In the genomic region with DNA sequence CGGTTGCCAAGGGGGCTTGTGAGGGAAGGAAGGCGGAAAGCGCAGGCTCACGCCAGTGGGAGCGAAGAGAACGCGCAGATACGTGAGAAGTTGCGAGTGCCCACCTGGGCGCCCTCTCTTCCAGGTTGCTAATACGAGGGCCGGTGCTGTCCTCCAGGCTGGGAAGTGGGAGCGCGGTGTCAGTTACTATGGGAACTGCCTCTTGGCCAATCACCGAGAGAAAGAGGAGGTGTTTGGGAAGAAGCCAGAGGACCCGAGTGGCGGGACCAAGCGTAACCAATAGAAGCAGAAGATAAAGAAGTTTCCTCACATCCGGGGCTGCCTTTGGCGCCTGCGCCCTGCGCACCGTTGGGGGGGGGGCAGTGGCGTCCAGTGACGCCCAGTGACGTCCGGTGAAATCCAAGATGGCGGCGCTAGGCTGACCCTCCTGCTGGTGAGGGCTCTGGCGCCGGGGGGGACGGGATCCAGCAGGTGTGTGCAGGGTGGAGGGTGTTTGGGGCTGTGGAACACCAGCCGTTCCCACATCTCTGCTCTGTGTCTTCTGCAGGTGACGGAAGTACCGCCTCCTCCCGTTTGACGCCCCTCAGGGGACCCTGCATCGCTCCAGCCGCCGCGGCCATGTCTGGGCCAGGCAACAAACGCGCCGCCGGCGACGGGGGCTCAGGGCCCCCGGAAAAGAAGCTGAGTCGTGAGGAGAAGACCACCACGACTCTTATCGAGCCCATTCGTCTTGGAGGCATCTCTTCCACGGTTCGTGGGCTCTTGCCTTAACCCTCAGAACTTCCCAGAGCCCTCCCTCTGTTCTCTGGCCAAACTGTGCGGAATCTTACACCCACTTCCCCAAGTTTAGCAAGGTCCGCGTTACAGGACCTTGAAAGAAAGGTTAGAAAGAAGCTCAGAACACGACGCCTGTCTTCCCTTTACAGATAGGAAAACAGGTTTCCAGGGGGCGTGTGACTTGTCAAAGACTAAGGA, we compare ENCODE assay signal across 8 cellular contexts. TPM values are rescaled to one million over a fixed set of nuclear protein-coding genes. Genes with fewer than 3 reads are reported as not detected.
DNase-seq lines count a peak whose midpoint lies in the region; ATAC-seq and TF ChIP-seq lines count a peak whose summit lies in the region.

Gene CFAP119, minus strand, starts transcription at position 135 of the 975 bp plus-strand sequence. CDS start 314 bp downstream, outside the sequence.
Gene RNF40, plus strand, starts transcription at position 395 of the 975 bp plus-strand sequence. Its CDS starts 224 bp downstream, at position 619.

- no peak within 1 kb of the TSS for H3K27ac ChIP-seq in H9 (ENCODE audit: insufficient read length, low read depth, low read length)

- H3K4me1 ChIP-seq in ES-I3 (ENCODE audit: insufficient read depth, low read length) (peaks cover 8% of the 10 kb centered on the region; the same call in 1 of the 2 replicates), H9 (ENCODE audit: insufficient read depth, low read length) (no peaks in the 10 kb centered on the region)

- no peaks in the 10 kb centered on the region for H3K79me2 ChIP-seq in H9 (ENCODE audit: insufficient read depth, low read length)

- H2BK20ac ChIP-seq in H9 (ENCODE audit: low read depth, low read length, poor library complexity, severe bottlenecking) = no peak within 1 kb of the TSS

- H3K4me3 Mint-ChIP-seq in H9 = peak within 1 kb of the TSS; percentile 91 to 97
- H3K4me3 Mint-ChIP-seq in nephron = peak within 1 kb of the TSS; percentile 88 to 98 (median 97)

- H3K23me2 ChIP-seq in H9 (ENCODE audit: insufficient read length, low read depth, low read length, poor library complexity, severe bottlenecking) = peaks cover 20% of the 10 kb centered on the region

- peak within 1 kb of the TSS; percentile 92 for H3K18ac ChIP-seq in H9 (ENCODE audit: insufficient read length, low read depth, low read length)

- H2AK5ac ChIP-seq in H9 (ENCODE audit: insufficient read length, low read length) = no peak within 1 kb of the TSS

- peaks cover 23% of the 10 kb centered on the region; the same call in 1 of the 2 replicates for H3K36me3 ChIP-seq in ES-I3 (ENCODE audit: insufficient read depth, low read length)

- no peak within 1 kb of the TSS for H2BK5ac ChIP-seq in H9 (ENCODE audit: insufficient read length, low read length)

- H2BK120ac ChIP-seq in H9 (ENCODE audit: low read depth, low read length, poor library complexity, severe bottlenecking) = no peak within 1 kb of the TSS

- WGBS in H9 (ENCODE audit: extremely low coverage, insufficient read length, low lambda C conversion rate) = no CpG with 5 or more reads among the region's 60 CpGs

- no peak within 1 kb of the TSS for H2AFZ ChIP-seq in H9 (ENCODE audit: low read length)

- no peak within 1 kb of the TSS for H4K8ac ChIP-seq in H9 (replicated peaks; ENCODE audit: insufficient read length, low read depth, low read length)

- no peak within 1 kb of the TSS for H2BK15ac ChIP-seq in H9 (ENCODE audit: low read depth, low read length)

- no peak within 1 kb of the TSS for H3T11ph ChIP-seq in H9 (ENCODE audit: low read length)

- no peak within 1 kb of the TSS for H4K91ac ChIP-seq in H9 (ENCODE audit: insufficient read length, low read depth, low read length)

- no peaks in the 10 kb centered on the region for H3K27me3 Mint-ChIP-seq in H9 (ENCODE audit: low read depth)
- H3K27me3 Mint-ChIP-seq in nephron (ENCODE audit: low read depth) = no peaks in the 10 kb centered on the region

- no peaks in the 10 kb centered on the region for H3K9me3 Mint-ChIP-seq in H9
- no peaks in the 10 kb centered on the region for H3K9me3 Mint-ChIP-seq in nephron

- H3K27me3 ChIP-seq in H9 (ENCODE audit: insufficient read depth, low read length) = no peaks in the 10 kb centered on the region

- peak; percentile 98 for DNase-seq in H9
- peak; percentile 99 for DNase-seq in M059J (ENCODE audit: low read depth)
- DNase-seq in activated effector memory CD4-positive, alpha-beta T cell treated with anti-CD3 and anti-CD28 coated beads, Interleukin-2, amount 50 U/mL, for 16 hours = peak; percentile 97
- DNase-seq in fibroblast of the conjunctiva (ENCODE audit: low read depth) = peak; percentile 96
- peak; percentile 93 for DNase-seq in stimulated activated naive CD8-positive, alpha-beta T cell treated with anti-CD3 and anti-CD28 coated beads, Interleukin-15, Interleukin-2, amounts not matched to agents 100 U/mL and 50 U/mL, for 24 hours

- no peaks in the 10 kb centered on the region for H4K20me1 ChIP-seq in H9 (ENCODE audit: control insufficient read depth, insufficient read depth, insufficient read length)

- peak; percentile 97 for ATAC-seq in stimulated activated naive CD8-positive, alpha-beta T cell treated with anti-CD3 and anti-CD28 coated beads, Interleukin-15, Interleukin-2, amounts not matched to agents 100 U/mL and 50 U/mL, for 24 hours

- peak within 1 kb of the TSS; percentile 90 for H3K14ac ChIP-seq in H9 (ENCODE audit: insufficient read depth, low read length)

- H3K4me1 Mint-ChIP-seq in H9 = peaks cover 17 to 18% of the 10 kb centered on the region in 2 experiments
- peaks cover 23% of the 10 kb centered on the region for H3K4me1 Mint-ChIP-seq in nephron

- H3K27ac Mint-ChIP-seq in H9 (peak within 1 kb of the TSS; percentile 78 to 94 (median 82); a peak in 6 of 7 replicates), nephron (peak within 1 kb of the TSS; percentile 17 to 86 (median 85))

- no peak within 1 kb of the TSS for H4K5ac ChIP-seq in H9 (ENCODE audit: insufficient read length, low read depth, low read length)

- H3K4ac ChIP-seq in H9 (ENCODE audit: low read depth, low read length) = no peak within 1 kb of the TSS

- H3K9ac ChIP-seq in ES-I3 (ENCODE audit: low read depth, low read length) (peak within 1 kb of the TSS; percentile 89), H9 (ENCODE audit: extremely low read depth, insufficient read length, low read length) (peak within 1 kb of the TSS; percentile 93)

- H3K79me1 ChIP-seq in H9 (ENCODE audit: insufficient read depth, low read depth, low read length, poor library complexity, severe bottlenecking) = peaks cover 6% of the 10 kb centered on the region

- peak; percentile 88 for TF ChIP-seq POLR2A in Raji (IDR thresholded peaks at IDR 0.05; ENCODE audit: insufficient read depth, low read depth, low read length)

- no peaks in the 10 kb centered on the region for H3K9me3 ChIP-seq in ES-I3 (ENCODE audit: control insufficient read depth, insufficient read depth, low read length)
- no peaks in the 10 kb centered on the region for H3K9me3 ChIP-seq in H9 (ENCODE audit: control insufficient read depth, low read depth, low read length)

- peak within 1 kb of the TSS; percentile 95 for H3K4me2 ChIP-seq in H9 (ENCODE audit: insufficient read depth, insufficient read length, low read length)

- H3K56ac ChIP-seq in H9 (ENCODE audit: insufficient read length, low read depth, low read length) = no peak within 1 kb of the TSS

- peaks cover 36 to 61% (median 46%) of the 10 kb centered on the region in 3 experiments for H3K36me3 Mint-ChIP-seq in H9 (ENCODE audit: insufficient read depth in 1 of 3, low read depth in 3 of 3)
- peaks cover 41% of the 10 kb centered on the region for H3K36me3 Mint-ChIP-seq in nephron (ENCODE audit: low read depth)

- no peak within 1 kb of the TSS for H3K23ac ChIP-seq in H9 (ENCODE audit: insufficient read length, low read depth, low read length)

- H2BK12ac ChIP-seq in H9 (ENCODE audit: insufficient read length, low read depth, low read length) = no peak within 1 kb of the TSS

- TF ChIP-seq CTCF in H9 (conservative IDR thresholded peaks at IDR 0.05) (no peak), nephron (IDR thresholded peaks at IDR 0.05; ENCODE audit: unreplicated experiment in 3 of 3) (no peak)

RNA-seq across cellular contexts. Expression of gene CFAP119, which starts in this region (rescaled TPM):
- 5.4 and 7.4 TPM in 2 replicates for total RNA-seq in H9 (2021)
- total RNA-seq in M059J (2014; rRNA removed; shearing (Covaris generic)) = 4.8 and 5.2 TPM in 2 replicates

RNA-seq across cellular contexts. Expression of gene RNF40, which starts in this region (rescaled TPM):
- 103 and 106 TPM in 2 replicates for total RNA-seq in H9 (2021)
- total RNA-seq in M059J (2014; rRNA removed; shearing (Covaris generic)) = 72.4 and 104 TPM in 2 replicates
